1 cellular context compared by ENCODE assay signal in genomic region chr11:6607190-6607635, GRCh38.
TF ChIP-seq lines count a peak whose summit lies in the region.

No MANE protein-coding gene starts in this region.

TF ChIP-seq in K562, 482 proteins besides CTCF, POLR2A, EP300 and RAD21 (continued from another document):
- TF ChIP-seq CTCFL (IDR thresholded peaks at IDR 0.05; ENCODE audit: borderline replicate concordance, insufficient read depth, low read depth, low read length, poor library complexity, severe bottlenecking) (no peak), HMG20B (CRISPR knock-in tag; IDR thresholded peaks at IDR 0.05) (no peak), KDM4B (IDR thresholded peaks at IDR 0.05; ENCODE audit: borderline replicate concordance in 2 of 2, low read depth in 1 of 2) (no peak), FOXP1 (CRISPR knock-in tag; IDR thresholded peaks at IDR 0.05) (no peak), FOXK1 (CRISPR knock-in tag; IDR thresholded peaks at IDR 0.05; ENCODE audit: borderline replicate concordance) (no peak), HDAC8 (tag; IDR thresholded peaks at IDR 0.05) (no peak), STAT5A (IDR thresholded peaks at IDR 0.05; ENCODE audit: borderline replicate concordance, low read length) (no peak), CREBBP (IDR thresholded peaks at IDR 0.05; ENCODE audit: low read depth, low read length) (no peak), SMARCA4 (IDR thresholded peaks at IDR 0.05) (0 out of 2 replicates have a peak, but pooled peaks have one; percentile 10), HDGF (IDR thresholded peaks at IDR 0.05) (no peak), ZNF217 (CRISPR knock-in tag; IDR thresholded peaks at IDR 0.05) (no peak)
